9 cellular contexts compared by ENCODE assay signal in genomic region chr11:10604340-10604748, GRCh38. TPM values are rescaled to one million over a fixed set of nuclear protein-coding genes. Genes with fewer than 3 reads are reported as not detected.
DNase-seq lines count a peak whose midpoint lies in the region; ATAC-seq and TF ChIP-seq lines count a peak whose summit lies in the region.
"Had no signal": no experiment of that assay in that cellular context is flagged by ENCODE, and none has a peak within 500 bp of the region (broad histone marks: within the 10 kb centered on the region; RNA-seq: fewer than 3 reads in every experiment).

No MANE protein-coding gene starts in this region.

- POLR2A ChIA-PET in AG04450 (lab: Yijun Ruan, JAX), result interaction anchor here (1.0 to 1.2 kb wide), 2 partner anchors 20 to 113 kb away, joined by 3 to 4 read pairs; no protein-coding TSS in a partner anchor

- no peak for DNase-seq in AG04450 (ENCODE audit: low read depth, low spot score)
- DNase-seq in RPMI7951 (ENCODE audit: low read depth), result peak; percentile 52
- DNase-seq in fibroblast of gingiva (ENCODE audit: low read depth), result peak; percentile 64
- DNase-seq in cerebellar nuclear complex (lab: John Stamatoyannopoulos, UW), result no peak
- DNase-seq in GM03348 (ENCODE audit: low spot score), result no peak
- DNase-seq in activated CD4-positive, alpha-beta T cell treated with anti-CD3 and anti-CD28 coated beads for 1 hour, result no peak
- DNase-seq in omental fat pad (ENCODE audit: low spot score), result no peak

- TF ChIP-seq CTCF in AG04450 (IDR thresholded peaks at IDR 0.05; ENCODE audit: low read depth, low read length) (no peak), nephron (IDR thresholded peaks at IDR 0.05; ENCODE audit: unreplicated experiment in 3 of 3) (no peak), omental fat pad (IDR thresholded peaks at IDR 0.05) (no peak)

- peak overlapping the region; percentile 27 to 60 (median 45) for H3K27ac Mint-ChIP-seq in nephron

- H3K27me3 Mint-ChIP-seq in nephron (ENCODE audit: low read depth), result no peaks in the 10 kb centered on the region

- peaks cover 54% of the 10 kb centered on the region for H3K4me1 Mint-ChIP-seq in nephron

- H3K9me3 Mint-ChIP-seq in nephron, result no peaks in the 10 kb centered on the region

- H3K9me3 ChIP-seq in AG04450 (ENCODE audit: control insufficient read depth, insufficient read depth, low read length), result no peaks in the 10 kb centered on the region

- no peaks in the 10 kb centered on the region for H3K27me3 ChIP-seq in AG04450 (ENCODE audit: control insufficient read depth, insufficient read depth, low read length)

- no peak overlapping the region for H3K4me3 ChIP-seq in AG04450 (ENCODE audit: low read depth, low read length)

- peak overlapping the region; percentile 25 for H3K27ac ChIP-seq in AG04450 (ENCODE audit: low read depth, low read length)

- ATAC-seq in omental fat pad (ENCODE audit: low FRiP score), result no peak

- H3K4me3 Mint-ChIP-seq in nephron, result no peak overlapping the region

- CTCF ChIA-PET in AG04450 (lab: Charles Lee), result interaction anchor here (2.6 to 4.1 kb wide), 2 partner anchors 63 to 198 kb away, joined by 7 to 15 read pairs; partner anchors contain the start of gene RNF141

- H3K36me3 Mint-ChIP-seq in nephron (ENCODE audit: low read depth), result peaks cover 16% of the 10 kb centered on the region

RNA-seq across cellular contexts. Expression of gene LYVE1, which starts 35.9 kb away (rescaled TPM):
- 0.10 and 0.19 TPM in 2 replicates for polyA plus RNA-seq in AG04450 (2011; rRNA removed)
- 0.13 TPM in 1 of 2 replicates, not detected in the other for polyA minus RNA-seq in AG04450 (2011; rRNA and poly(A)+ RNA removed)
- total RNA-seq in RPMI7951 (2014; rRNA removed; shearing (Covaris generic)), result 0.36 TPM in 1 of 2 replicates, not detected in the other
- total RNA-seq in omental fat pad, result 100 to 1,000 TPM; 106 to 359 (median 275) TPM
- total RNA-seq: kidney epithelial cell had no signal

Comparison
In these comparisons a context has a peak if more than half of its experiments do, and no peak if none do; other contexts are left out.
1. DNase-seq: peak in RPMI7951 (single experiment) and fibroblast of gingiva (single experiment); none in AG04450 (single experiment), cerebellar nuclear complex (0 of 2), GM03348 (single experiment), activated CD4-positive, alpha-beta T cell treated with anti-CD3 and anti-CD28 coated beads for 1 hour (single experiment) and omental fat pad (single experiment).
2. RNA of gene LYVE1, which starts 35.9 kb away (total RNA-seq): 106 to 359 TPM in omental fat pad; 0.36 TPM in RPMI7951; every median in the first group is over 10 times any median in the second.